In genomic region chr10:68562666-68563522, GRCh38 we compare ENCODE assay signal across 9 cellular contexts. TPM values are rescaled to one million over a fixed set of nuclear protein-coding genes. Genes with fewer than 3 reads are reported as not detected.
DNase-seq lines count a peak whose midpoint lies in the region; ATAC-seq, FAIRE-seq and TF ChIP-seq lines count a peak whose summit lies in the region.
"Had no signal": no experiment of that assay in that cellular context is flagged by ENCODE, and none has a peak within 500 bp of the region (broad histone marks: within the 10 kb centered on the region; RNA-seq: fewer than 3 reads in every experiment).

No MANE protein-coding gene starts in this region.

- H3K27me3 Mint-ChIP-seq in type B pancreatic cell: peaks cover 3% of the 10 kb centered on the region

- peak overlapping the region; percentile 75 for H3K27ac Mint-ChIP-seq in type B pancreatic cell

- FAIRE-seq in GM12892 (lab: Jason Lieb, UNC): no peak

- intact Hi-C loops in Right ventricle myocardium inferior (cut with DNase I): loop anchor here (5.0 kb wide), 1 partner anchor 34 kb away; no protein-coding TSS in a partner anchor

- H3K9me3 ChIP-seq in cardiac muscle cell (ENCODE audit: low read depth) (no peaks in the 10 kb centered on the region), SK-N-MC (ENCODE audit: low read depth, low read length) (no peaks in the 10 kb centered on the region)

- H3K36me3 ChIP-seq in cardiac muscle cell: no peaks in the 10 kb centered on the region
- H3K36me3 ChIP-seq in SK-N-MC (ENCODE audit: insufficient read depth, low read length): no peaks in the 10 kb centered on the region

- peak overlapping the region; percentile 81 for H3K27ac ChIP-seq in cardiac muscle cell
- peak overlapping the region; percentile 36; the same call in 1 of the 2 replicates for H3K27ac ChIP-seq in SK-N-MC

- DNase-seq in cardiac muscle cell (ENCODE audit: low read depth in 1 of 2, low spot score in 1 of 2) (peak; percentile 49 to 71), Right ventricle myocardium inferior (ENCODE audit: missing footprints) (no peak), SK-N-MC (ENCODE audit: low read depth, low spot score) (no peak), type B pancreatic cell (ENCODE audit: extremely low spot score, unreplicated experiment) (no peak), GM12892 (ENCODE audit: insufficient read length) (no peak)
- no peak for DNase-seq in stimulated activated CD4-positive, alpha-beta T cell treated with anti-CD3 and anti-CD28 coated beads, Interleukin-2, amount 100 ng/mL, for 48 hours

- peak overlapping the region; percentile 95 for H3K4me3 Mint-ChIP-seq in type B pancreatic cell

- H3K4me1 Mint-ChIP-seq in type B pancreatic cell (ENCODE audit: unreplicated experiment): peaks cover 39% of the 10 kb centered on the region

- H3K9me3 Mint-ChIP-seq in type B pancreatic cell: no peaks in the 10 kb centered on the region

- no peak overlapping the region for H3K9ac ChIP-seq in SK-N-MC (ENCODE audit: insufficient read length)

- H3K4me1 ChIP-seq in cardiac muscle cell (ENCODE audit: low read depth): peaks cover 17% of the 10 kb centered on the region

- no peak for TF ChIP-seq POLR2A in GM12892 (IDR thresholded peaks at IDR 0.05; ENCODE audit: low read depth, low read length)

- H3K4me3 ChIP-seq in cardiac muscle cell: peak overlapping the region; percentile 94
- H3K4me3 ChIP-seq in SK-N-MC: peak overlapping the region; percentile 52
- H3K4me3 ChIP-seq in iPS-11a (ENCODE audit: low read depth, low read length): peak overlapping the region; percentile 90
- H3K4me3 ChIP-seq: lung had no signal

- no peaks in the 10 kb centered on the region for H3K27me3 ChIP-seq in cardiac muscle cell

- TF ChIP-seq CTCF in cardiac muscle cell (IDR thresholded peaks at IDR 0.05; ENCODE audit: low read depth, low read length): no peak
- TF ChIP-seq CTCF in type B pancreatic cell (conservative IDR thresholded peaks at IDR 0.05): no peak

- ATAC-seq in Right ventricle myocardium inferior (no peak), HG02571 (IDR thresholded peaks at IDR 0.05; ENCODE audit: unreplicated experiment) (no peak)

- H3K36me3 Mint-ChIP-seq in type B pancreatic cell: peaks cover 13% of the 10 kb centered on the region

RNA-seq across cellular contexts. Expression of gene TET1, which starts 2.8 kb away (rescaled TPM):
- total RNA-seq in cardiac muscle cell (21.0 and 34.8 TPM in 2 replicates), Right ventricle myocardium inferior (3.1 TPM), type B pancreatic cell (ENCODE audit: low replicate concordance) (14.9 and 29.0 TPM in 2 replicates)
- 10.9 and 14.4 TPM in 2 replicates for polyA plus RNA-seq in cardiac muscle cell
- polyA plus RNA-seq in GM12892 (2012; ENCODE audit: missing spikeins): 0.45 TPM

RNA-seq across cellular contexts. Expression of gene SLC25A16, which starts 35.6 kb away (rescaled TPM):
- total RNA-seq in cardiac muscle cell: 3.8 and 4.7 TPM in 2 replicates
- 6.0 and 7.6 TPM in 2 replicates for polyA plus RNA-seq in cardiac muscle cell
- 14.8 TPM for total RNA-seq in Right ventricle myocardium inferior
- 26.1 and 28.6 TPM in 2 replicates for total RNA-seq in type B pancreatic cell (ENCODE audit: low replicate concordance)
- polyA plus RNA-seq in GM12892 (2012; ENCODE audit: missing spikeins): 10.1 TPM

Comparison
In these comparisons a context has a peak if more than half of its experiments do, and no peak if none do; other contexts are left out.
1. DNase-seq: peak in cardiac muscle cell (2 of 2); none in Right ventricle myocardium inferior (single experiment), SK-N-MC (single experiment), type B pancreatic cell (single experiment), GM12892 (single experiment) and stimulated activated CD4-positive, alpha-beta T cell treated with anti-CD3 and anti-CD28 coated beads, Interleukin-2, amount 100 ng/mL, for 48 hours (0 of 2).
2. Peak in every context shown above with its lines, with median percentiles within 50 percentile points of each other: H3K4me3 ChIP-seq.